Comparison of ENCODE assay signal across 25 cellular contexts in genomic region chr1:228483789-228484188, GRCh38.
"Had no signal": no experiment of that assay in that cellular context is flagged by ENCODE, and none has a peak within 500 bp of the region (broad histone marks: within the 10 kb centered on the region; RNA-seq: fewer than 3 reads in every experiment).

No MANE protein-coding gene starts in this region.

- H3K27me3 Mint-ChIP-seq: effector memory CD8-positive, alpha-beta T cell; naive B cell had no signal

- H3K36me3 ChIP-seq: colonic mucosa, esophagus squamous epithelium, gastrocnemius medialis, heart right ventricle, left lung, lower lobe of right lung had no signal

- H3K9me3 ChIP-seq: colonic mucosa, esophagus squamous epithelium, gastrocnemius medialis, heart right ventricle, left lung, lower lobe of right lung, mucosa of descending colon had no signal

- ATAC-seq: effector memory CD8-positive, alpha-beta T cell; esophagus mucosa; gastrocnemius medialis; heart right ventricle; left cardiac atrium; left lung; left ventricle myocardium superior; lower lobe of right lung; mucosa of descending colon had no signal

- DNase-seq: colonic mucosa; cortex of kidney; effector CD8-positive, alpha-beta T cell; effector memory CD8-positive, alpha-beta T cell; erythroblast; esophagus squamous epithelium; foreskin fibroblast; foreskin melanocyte; gastrocnemius medialis; glutamatergic neuron; head of caudate nucleus; heart right ventricle; hippocampal formation; left cardiac atrium; left ventricle myocardium superior; lower lobe of right lung; mesenchymal stem cell; mucosa of descending colon; naive B cell had no signal

- H3K9me3 Mint-ChIP-seq: dendritic cell treated with granulocyte-macrophage colony-stimulating factor and Interleukin-4, amounts not matched to agents 40 ng/mL and 50 ng/mL, for 4 days; effector memory CD8-positive, alpha-beta T cell; endodermal cell; mesothelial cell of epicardium; naive B cell had no signal

- H3K4me3 ChIP-seq: colonic mucosa, esophagus squamous epithelium, gastrocnemius medialis, heart right ventricle, left lung, lower lobe of right lung, mucosa of descending colon had no signal

- H3K36me3 Mint-ChIP-seq: mesothelial cell of epicardium, naive B cell had no signal

- H3K27ac ChIP-seq: colonic mucosa, epithelial cell of prostate, esophagus squamous epithelium, gastrocnemius medialis, heart right ventricle, left lung, lower lobe of right lung had no signal

- H3K27ac Mint-ChIP-seq: dendritic cell treated with granulocyte-macrophage colony-stimulating factor and Interleukin-4, amounts not matched to agents 40 ng/mL and 50 ng/mL, for 4 days; endodermal cell; mesothelial cell of epicardium; naive B cell had no signal

- H3K4me3 Mint-ChIP-seq: dendritic cell treated with granulocyte-macrophage colony-stimulating factor and Interleukin-4, amounts not matched to agents 40 ng/mL and 50 ng/mL, for 4 days; effector memory CD8-positive, alpha-beta T cell; endodermal cell; mesothelial cell of epicardium had no signal
